ENCODE assay signal across 8 cellular contexts in the genomic region with DNA sequence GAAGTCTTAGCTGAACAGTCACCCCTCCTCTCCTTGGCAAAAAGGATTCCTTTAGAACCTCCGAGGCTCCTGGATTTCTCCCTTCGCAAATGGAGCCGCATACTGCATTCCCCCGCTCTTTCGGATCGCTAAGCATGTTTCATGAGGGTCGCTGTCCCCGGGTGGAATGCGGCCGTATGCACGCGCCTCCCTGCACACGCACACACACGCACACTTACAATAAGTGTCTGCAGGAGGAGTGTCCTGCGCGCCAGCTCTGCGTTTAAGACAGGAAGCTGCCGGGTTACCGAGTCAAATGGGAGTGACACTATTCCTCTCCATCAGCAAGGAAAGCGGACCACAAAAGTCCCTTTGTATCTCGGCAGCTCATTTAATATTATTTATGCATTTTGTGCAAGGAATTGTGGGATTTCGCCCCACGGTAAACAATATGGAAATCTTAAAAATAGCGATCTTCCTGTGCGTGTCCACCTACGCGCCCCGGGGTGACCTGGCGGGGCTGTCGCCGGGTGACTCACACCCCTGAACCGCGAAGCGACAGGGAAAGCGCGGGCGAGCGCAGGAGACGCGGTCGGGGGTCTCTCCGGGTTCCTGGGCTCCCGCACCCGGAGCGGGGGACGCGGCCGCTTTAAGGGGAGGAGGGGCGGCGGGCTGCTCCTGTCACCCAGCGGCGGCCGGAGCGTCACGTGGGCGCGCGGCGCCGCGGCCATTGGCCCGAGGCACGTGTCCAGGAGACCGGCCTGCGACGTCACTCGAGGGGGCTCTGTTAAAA. TPM values are rescaled to one million over a fixed set of nuclear protein-coding genes. Genes with fewer than 3 reads are reported as not detected.
A peak's percentile ranks its signal among the peaks of the same experiment; 100 is the strongest.
DNase-seq lines count a peak whose midpoint lies in the region; TF ChIP-seq lines count a peak whose summit lies in the region.

No MANE protein-coding gene starts in this region.

- no TSS peak for BruUV-seq in Caco-2 (replicated peaks; lab: Mats Ljungman, UMichigan)

- H3K4me3 Mint-ChIP-seq in Caco-2 (ENCODE audit: unreplicated experiment): peak overlapping the region; percentile 82
- peak overlapping the region; percentile 80 to 85 (median 80) for H3K4me3 Mint-ChIP-seq in nephron

- H3K36me3 Mint-ChIP-seq in Caco-2 (ENCODE audit: insufficient read depth, unreplicated experiment): peaks cover 17% of the 10 kb centered on the region
- H3K36me3 Mint-ChIP-seq in nephron (ENCODE audit: low read depth): no peaks in the 10 kb centered on the region

- H3K9me3 ChIP-seq in Caco-2 (no peaks in the 10 kb centered on the region), HUES64 (ENCODE audit: insufficient read depth, low read depth, low read length) (no peaks in the 10 kb centered on the region)

- no peaks in the 10 kb centered on the region for H3K9me3 Mint-ChIP-seq in Caco-2 (ENCODE audit: unreplicated experiment)
- H3K9me3 Mint-ChIP-seq in nephron: no peaks in the 10 kb centered on the region

- H3K27ac ChIP-seq in HUES64 (ENCODE audit: low read depth, low read length) (no peak overlapping the region), urinary bladder (ENCODE audit: low read depth) (no peak overlapping the region)

- peaks cover 1% of the 10 kb centered on the region for H3K27me3 ChIP-seq in Caco-2 (replicated peaks; ENCODE audit: control insufficient read depth, insufficient read depth, low read length)
- H3K27me3 ChIP-seq in HUES64 (ENCODE audit: insufficient read depth, low read length): peaks cover 99% of the 10 kb centered on the region

- intact Hi-C loops in Caco-2 (cut with micrococcal nuclease; ENCODE audit: unreplicated experiment): loop anchor here (5.0 kb wide), 1 partner anchor 75 kb away; no protein-coding TSS in a partner anchor

- no peak overlapping the region for H3K9ac ChIP-seq in HUES64 (ENCODE audit: low read depth, low read length)

- H3K4me1 ChIP-seq in Caco-2 (peaks cover 8% of the 10 kb centered on the region), HUES64 (ENCODE audit: insufficient read depth, low read length) (peaks cover 7% of the 10 kb centered on the region), urinary bladder (ENCODE audit: insufficient read depth) (peaks cover 3% of the 10 kb centered on the region)

- POLR2A ChIA-PET in Caco-2 (lab: Charles Lee): no interaction called here

- H3K27ac Mint-ChIP-seq in Caco-2 (ENCODE audit: unreplicated experiment) (peak overlapping the region; percentile 81), nephron (no peak overlapping the region)

- H3K27me3 Mint-ChIP-seq in Caco-2 (ENCODE audit: insufficient read depth, unreplicated experiment): peaks cover 18% of the 10 kb centered on the region
- H3K27me3 Mint-ChIP-seq in nephron (ENCODE audit: low read depth): peaks cover 93% of the 10 kb centered on the region

- CTCF ChIA-PET in Caco-2 (lab: Charles Lee): interaction anchor here (0.5 kb wide), 1 partner anchor 93 kb away, joined by 3 read pairs; no protein-coding TSS in a partner anchor

- WGBS in HUES64: under 1% methylated on average over 66 of the region's 67 CpGs
- 1% methylated on average over 67 of the region's 67 CpGs for WGBS in urinary bladder

- H3K4me3 ChIP-seq in Caco-2 (ENCODE audit: low read depth, low read length): peak overlapping the region; percentile 89
- 0 out of 2 replicates have a peak overlapping the region, but pooled peaks have one; percentile 13 for H3K4me3 ChIP-seq in HUES64 (ENCODE audit: low read length)
- peak overlapping the region; percentile 40 for H3K4me3 ChIP-seq in urinary bladder (ENCODE audit: low read depth, low read length)

- H3K4me1 Mint-ChIP-seq in Caco-2 (ENCODE audit: low read depth, unreplicated experiment) (peaks cover 7% of the 10 kb centered on the region), nephron (peaks cover 24% of the 10 kb centered on the region)

- H3K36me3 ChIP-seq in Caco-2 (ENCODE audit: control insufficient read depth, insufficient read depth, low read length): no peaks in the 10 kb centered on the region
- no peaks in the 10 kb centered on the region for H3K36me3 ChIP-seq in HUES64 (ENCODE audit: insufficient read depth, low read length)
- H3K36me3 ChIP-seq in urinary bladder (ENCODE audit: insufficient read depth): no peaks in the 10 kb centered on the region

- TF ChIP-seq CTCF in Caco-2 (IDR thresholded peaks at IDR 0.05; ENCODE audit: insufficient read depth in 1 of 2, low read depth in 1 of 2, low read length in 1 of 2, severe bottlenecking in 1 of 2, unreplicated experiment in 1 of 2) (no peak), nephron (IDR thresholded peaks at IDR 0.05; ENCODE audit: unreplicated experiment in 3 of 3) (no peak)

- peak; percentile 85 to 88 for DNase-seq in Caco-2
- DNase-seq in activated CD8-positive, alpha-beta memory T cell treated with anti-CD3 and anti-CD28 coated beads for 24 hours: peak; percentile 71
- peak; percentile 3 for DNase-seq in fibroblast of the conjunctiva (ENCODE audit: low read depth)
- DNase-seq in kidney glomerular epithelial cell (lab: John Stamatoyannopoulos, UW): no peak
- DNase-seq in activated CD4-positive, CD25-positive, alpha-beta regulatory T cell treated with anti-CD3 and anti-CD28 coated beads, Interleukin-2, amount 50 U/mL, for 72 hours: no peak

RNA-seq across cellular contexts. Expression of gene EN2, which starts 1.0 kb away (rescaled TPM):
- 1.1 and 1.5 TPM in 2 replicates for total RNA-seq in Caco-2 (2022)
- polyA plus RNA-seq in HUES64 (2013, experiment 1 of 2): 3.0 TPM
- polyA plus RNA-seq in HUES64 (2013, experiment 2 of 2): 8.2 TPM
- total RNA-seq in urinary bladder: not detected
- 0.06 TPM for polyA plus RNA-seq in urinary bladder

Comparison
In these comparisons a context has a peak if more than half of its experiments do, and no peak if none do; other contexts are left out.
1. DNase-seq: peak in Caco-2 (2 of 2), activated CD8-positive, alpha-beta memory T cell treated with anti-CD3 and anti-CD28 coated beads for 24 hours (single experiment) and fibroblast of the conjunctiva (single experiment); none in kidney glomerular epithelial cell (single experiment) and activated CD4-positive, CD25-positive, alpha-beta regulatory T cell treated with anti-CD3 and anti-CD28 coated beads, Interleukin-2, amount 50 U/mL, for 72 hours (single experiment).
2. H3K4me3 ChIP-seq: peak in every context shown above with its lines; median percentile 89 in Caco-2; 40 in urinary bladder; 13 in HUES64.